In genomic region chr4:173666-174314, GRCh38 we compare ENCODE assay signal across 31 cellular contexts.
"Had no signal": no experiment of that assay in that cellular context is flagged by ENCODE, and none has a peak within 500 bp of the region (broad histone marks: within the 10 kb centered on the region; RNA-seq: fewer than 3 reads in every experiment).

No MANE protein-coding gene starts in this region.

- H3K27me3 ChIP-seq: esophagus muscularis mucosa, foreskin keratinocyte, heart left ventricle, left lung, pancreas, sigmoid colon, suprapubic skin, tibial artery had no signal

- ATAC-seq: foreskin keratinocyte; heart left ventricle; left lung; pancreas; stimulated activated memory B cell treated with anti-CD40 and anti-IgM and Interleukin-4, amounts not matched to agents 10 μg/mL and 1 μg/mL and 100 μg/mL, for 72 hours; stimulated activated naive CD8-positive, alpha-beta T cell treated with anti-CD3 and anti-CD28 coated beads, Interleukin-15, amount 100 ng/mL, for 72 hours had no signal

- H3K9me3 ChIP-seq: pancreas, prostate gland had no signal

- H3K27ac ChIP-seq: esophagus muscularis mucosa, foreskin keratinocyte, heart left ventricle, left lung, pancreas, prostate gland, sigmoid colon, suprapubic skin, tibial artery had no signal

- H3K4me1 ChIP-seq: esophagus muscularis mucosa, foreskin keratinocyte, heart left ventricle, left lung, pancreas, prostate gland, sigmoid colon, suprapubic skin, tibial artery had no signal

- H3K36me3 ChIP-seq: pancreas, prostate gland had no signal

- H3K4me3 ChIP-seq: esophagus muscularis mucosa, heart left ventricle, left lung, lung, pancreas, prostate gland, sigmoid colon, suprapubic skin, tibial artery had no signal

- FAIRE-seq: pancreas, small intestine, urothelium cell line had no signal

- DNase-seq: activated CD4-positive, alpha-beta T cell treated with anti-CD3 and anti-CD28 coated beads for 4 hours; activated CD4-positive, alpha-beta T cell treated with anti-CD3 and anti-CD28 coated beads, Interleukin-2, amount 50 U/mL, for 4 hours; activated CD8-positive, alpha-beta memory T cell treated with anti-CD3 and anti-CD28 coated beads for 24 hours; activated effector memory CD4-positive, alpha-beta T cell treated with anti-CD3 and anti-CD28 coated beads, Interleukin-2, amount 50 U/mL, for 16 hours; activated naive CD4-positive, alpha-beta T cell treated with anti-CD3 and anti-CD28 coated beads, Interleukin-2, amount 10 ng/mL, durations not matched to agents 7 days and 5 days; activated naive CD8-positive, alpha-beta T cell treated with anti-CD3 and anti-CD28 coated beads, Interleukin-2, amount 10 ng/mL, durations not matched to agents 7 days and 5 days; activated T-cell treated with anti-CD3 and anti-CD28 coated beads, Interleukin-2, amount 50 U/mL, for 1 hour; amygdala; central memory CD4-positive, alpha-beta T cell; foreskin keratinocyte; heart left ventricle; hypothalamus; left lung; naive B cell; nephron progenitor cell; nucleus accumbens; pancreas; retina; sigmoid colon; small intestine; stimulated activated CD4-positive, alpha-beta T cell treated with anti-CD3 and anti-CD28 coated beads, Interleukin-1b, Interleukin-23, amount 100 ng/mL, for 48 hours; stimulated activated CD4-positive, alpha-beta T cell treated with anti-CD3 and anti-CD28 coated beads, Interleukin-4, amount 100 ng/mL, for 4 hours; stimulated activated CD8-positive, alpha-beta memory T cell treated with anti-CD3 and anti-CD28 coated beads, Interleukin-4, amount 100 ng/mL, for 48 hours; stimulated activated naive CD8-positive, alpha-beta T cell treated with anti-CD3 and anti-CD28 coated beads, Interleukin-15, amount 100 ng/mL, for 72 hours; tibial artery had no signal
